ENCODE assay signal across 8 cellular contexts in genomic region chr3:173553635-173554280, GRCh38.
DNase-seq lines count a peak whose midpoint lies in the region; ATAC-seq, FAIRE-seq and TF ChIP-seq lines count a peak whose summit lies in the region.

No MANE protein-coding gene starts in this region.

- no peak overlapping the region for H3K4me2 ChIP-seq in endothelial cell of umbilical vein (ENCODE audit: insufficient read depth, low read length)

- CTCF ChIA-PET in endothelial cell of umbilical vein (lab: Charles Lee): interaction anchor here (0.6 to 5.8 kb wide), 31 partner anchors 9 to 744 kb away, joined by 3 to 88 read pairs (median 4); partner anchors contain the start of gene NLGN1

- dilution Hi-C loops in endothelial cell of umbilical vein (cut with MboI; ENCODE audit: extremely low pct_ligation_motif_present, low sequenced_read_pairs): no loop called here

- H3K27ac ChIP-seq in endothelial cell of umbilical vein (ENCODE audit: insufficient read depth, low read depth, low read length): no peak overlapping the region

- no peak overlapping the region for H2AFZ ChIP-seq in endothelial cell of umbilical vein (ENCODE audit: low read depth, low read length)

- BruUV-seq in endothelial cell of umbilical vein (replicated peaks; lab: Mats Ljungman, UMichigan): no TSS peak

- no peaks in the 10 kb centered on the region for H4K20me1 ChIP-seq in endothelial cell of umbilical vein (replicated peaks; ENCODE audit: control insufficient read depth, extremely low read depth, insufficient read depth, low read length)

- no peak overlapping the region for H3K9ac ChIP-seq in endothelial cell of umbilical vein (replicated peaks; ENCODE audit: extremely low read depth, insufficient read depth, low read length)

- POLR2A ChIA-PET in endothelial cell of umbilical vein (lab: Charles Lee): no interaction called here

- ATAC-seq in HG02970 (IDR thresholded peaks at IDR 0.05; ENCODE audit: low FRiP score, unreplicated experiment) (no peak), HG03095 (IDR thresholded peaks at IDR 0.05; ENCODE audit: unreplicated experiment) (no peak)

- TF ChIP-seq POLR2A in endothelial cell of umbilical vein (IDR thresholded peaks at IDR 0.05; ENCODE audit: low read depth, low read length): no peak

- no peaks in the 10 kb centered on the region for H3K4me1 ChIP-seq in endothelial cell of umbilical vein (ENCODE audit: control insufficient read depth, extremely low read depth, insufficient read depth, low read length)

- DNase-seq in AG09319 (ENCODE audit: extremely low read depth, low read depth) (peak; percentile 4), GM20000 (ENCODE audit: low spot score) (no peak), NCI-H82 (lab: John Stamatoyannopoulos, UW) (peak; percentile 72), endothelial cell of umbilical vein (ENCODE audit: low read depth, low spot score) (peak; percentile 58), non-pigmented ciliary epithelial cell (ENCODE audit: low read depth) (peak; percentile 4)
- no peak for DNase-seq in activated CD4-positive, CD25-positive, alpha-beta regulatory T cell (lab: John Stamatoyannopoulos, UW)

- no peak overlapping the region for H3K4me3 ChIP-seq in endothelial cell of umbilical vein (replicated peaks in 1 of 3; ENCODE audit: insufficient read depth in 1 of 3, low read depth in 1 of 3, low read length in 3 of 3)

- H3K9me1 ChIP-seq in endothelial cell of umbilical vein (replicated peaks; ENCODE audit: control insufficient read depth, extremely low read depth, insufficient read depth, low read length): no peaks in the 10 kb centered on the region

- FAIRE-seq in endothelial cell of umbilical vein (lab: Jason Lieb, UNC): no peak

- no peaks in the 10 kb centered on the region for H3K9me3 ChIP-seq in endothelial cell of umbilical vein (replicated peaks; ENCODE audit: control insufficient read depth, insufficient read depth, low read length)

- H3K36me3 ChIP-seq in endothelial cell of umbilical vein (ENCODE audit: control insufficient read depth in 2 of 2, extremely low read depth in 1 of 2, insufficient read depth in 2 of 2, low read length in 2 of 2): no peaks in the 10 kb centered on the region

- H3K79me2 ChIP-seq in endothelial cell of umbilical vein (ENCODE audit: control insufficient read depth, insufficient read depth, low read length): no peaks in the 10 kb centered on the region

- intact Hi-C loops in endothelial cell of umbilical vein (cut with micrococcal nuclease): loop anchor here (1.0 to 5.0 kb wide), 5 partner anchors 142 to 746 kb away; partner anchors contain the start of gene NLGN1

- H3K27me3 ChIP-seq in endothelial cell of umbilical vein (ENCODE audit: control insufficient read depth in 2 of 2, insufficient read depth in 2 of 2, low read length in 2 of 2): no peaks in the 10 kb centered on the region

- TF ChIP-seq CTCF in AG09319 (IDR thresholded peaks at IDR 0.05; ENCODE audit: low read depth, low read length) (peak; percentile 88), GM20000 (IDR thresholded peaks at IDR 0.05; ENCODE audit: extremely low read depth, missing control alignments) (peak; percentile 28), endothelial cell of umbilical vein (IDR thresholded peaks at IDR 0.05; ENCODE audit: extremely low read depth in 1 of 2, insufficient read depth in 1 of 2, low read depth in 1 of 2, low read length in 2 of 2) (peak; percentile 61 to 65)

TF ChIP-seq in endothelial cell of umbilical vein, 7 proteins besides CTCF, POLR2A, EP300 and RAD21:
- no peak for TF ChIP-seq FOS (IDR thresholded peaks at IDR 0.05; ENCODE audit: borderline replicate concordance, insufficient read depth, low read length)

Comparison
In these comparisons a context has a peak if more than half of its experiments do, and no peak if none do; other contexts are left out.
1. DNase-seq: peak in AG09319 (single experiment), NCI-H82 (single experiment), endothelial cell of umbilical vein (single experiment) and non-pigmented ciliary epithelial cell (single experiment); none in GM20000 (single experiment) and activated CD4-positive, CD25-positive, alpha-beta regulatory T cell (0 of 4).
2. CTCF ChIP-seq: peak in every context shown above with its lines; median percentile 88 in AG09319; 63 in endothelial cell of umbilical vein; 28 in GM20000.